ENCODE assay signal across 10 cellular contexts in the genomic region with DNA sequence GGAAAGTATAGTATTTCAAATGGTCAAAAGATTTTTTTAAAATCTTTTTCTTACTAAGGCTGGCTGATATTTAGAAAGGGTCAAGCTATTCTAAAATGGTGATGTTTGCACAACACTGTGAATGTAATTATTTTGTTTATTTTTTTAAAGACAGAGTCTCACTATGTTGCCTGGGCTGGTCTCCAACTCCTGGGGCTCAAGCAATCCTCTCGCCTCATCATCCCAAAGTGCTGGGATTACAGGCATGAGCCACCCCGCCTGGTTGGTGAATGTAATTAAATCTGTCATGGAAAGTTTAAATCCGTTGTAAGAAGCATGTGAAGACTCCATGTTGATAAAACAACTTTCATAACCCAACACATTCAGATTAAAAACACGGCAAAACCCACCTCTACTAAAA. TPM values are rescaled to one million over a fixed set of nuclear protein-coding genes. Genes with fewer than 3 reads are reported as not detected.
DNase-seq lines count a peak whose midpoint lies in the region; ATAC-seq and TF ChIP-seq lines count a peak whose summit lies in the region.
"Had no signal": no experiment of that assay in that cellular context is flagged by ENCODE, and none has a peak within 500 bp of the region (broad histone marks: within the 10 kb centered on the region; RNA-seq: fewer than 3 reads in every experiment).

No MANE protein-coding gene starts in this region.

- DNase-seq in H4 (ENCODE audit: low spot score) (peak; percentile 74), SJCRH30 (peak; percentile 35 to 61), fibroblast of the aortic adventitia (ENCODE audit: low read depth) (peak; percentile 53), testis (peak; percentile 56), aorta (no peak)
- DNase-seq: activated gamma-delta T cell, NCI-H774 had no signal

- H3K9me3 ChIP-seq in SJCRH30 (replicated peaks) (no peaks in the 10 kb centered on the region), testis (no peaks in the 10 kb centered on the region), aorta (ENCODE audit: control insufficient read depth, low read length) (no peaks in the 10 kb centered on the region)

- H3K4me1 ChIP-seq in SJCRH30 (peaks cover 15% of the 10 kb centered on the region), testis (peaks cover 27% of the 10 kb centered on the region), aorta (ENCODE audit: control insufficient read depth in 1 of 2, insufficient read depth in 2 of 2, low read length in 2 of 2) (no peaks in the 10 kb centered on the region)

- TF ChIP-seq CTCF in fibroblast of the aortic adventitia (IDR thresholded peaks at IDR 0.05; ENCODE audit: insufficient read depth, low read length) (no peak), testis (IDR thresholded peaks at IDR 0.05) (no peak)

- H3K27ac ChIP-seq in SJCRH30 (0 out of 2 replicates have a peak overlapping the region, but pooled peaks have one; percentile 97), testis (peak overlapping the region; percentile 39 to 93), aorta (ENCODE audit: low read depth in 1 of 2, low read length in 2 of 2) (no peak overlapping the region)
- H3K27ac ChIP-seq: KMS-11 had no signal

- H3K4me3 ChIP-seq in SJCRH30 (peak overlapping the region; percentile 96), fibroblast of the aortic adventitia (ENCODE audit: low read depth, low read length) (peak overlapping the region; percentile 79), testis (no peak overlapping the region), aorta (ENCODE audit: low read length in 2 of 2) (no peak overlapping the region)

- intact Hi-C loops in testis (cut with DNase I; ENCODE audit: low total_unique reads) (no loop called here), aorta (cut with DNase I) (loop anchor here (5.0 to 10.0 kb wide), 3 partner anchors 94 to 276 kb away; a partner anchor contains a TSS)

- H3K27me3 ChIP-seq in SJCRH30 = no peaks in the 10 kb centered on the region
- H3K27me3 ChIP-seq in testis = no peaks in the 10 kb centered on the region
- H3K27me3 ChIP-seq in aorta (ENCODE audit: control insufficient read depth in 1 of 2, insufficient read depth in 2 of 2, low read length in 1 of 2) = no peaks in the 10 kb centered on the region

- TF ChIP-seq POLR2A in testis (IDR thresholded peaks at IDR 0.05) = no peak

- WGBS in testis, 2 donors = 43 to 56% methylated on average over 4 of the region's 4 CpGs
- WGBS in aorta, 2 donors = 83 to 86% methylated on average over 4 of the region's 4 CpGs

- H3K36me3 ChIP-seq in SJCRH30 (peaks cover 16% of the 10 kb centered on the region), testis (ENCODE audit: low read depth, missing control alignments) (no peaks in the 10 kb centered on the region), aorta (ENCODE audit: control insufficient read depth in 1 of 2, insufficient read depth in 2 of 2, low read length in 1 of 2) (no peaks in the 10 kb centered on the region)

- ATAC-seq in GM21447 (IDR thresholded peaks at IDR 0.05; ENCODE audit: unreplicated experiment) (no peak), aorta (ENCODE audit: low FRiP score) (no peak), GM18517 (IDR thresholded peaks at IDR 0.05; ENCODE audit: unreplicated experiment) (no peak)

RNA-seq across cellular contexts. Expression of a gene that starts 2.6 kb away (rescaled TPM):
- 34.6 and 34.8 TPM in 2 replicates for total RNA-seq in H4 (2014; rRNA removed; shearing (Covaris generic))
- 58.2 and 62.7 TPM in 2 replicates for total RNA-seq in SJCRH30 (2014; rRNA removed; shearing (Covaris generic))
- total RNA-seq in fibroblast of the aortic adventitia (ENCODE audit: low replicate concordance) (21.5 and 28.4 TPM in 2 replicates), testis (10 to 100 TPM; 41.2 to 51.8 TPM), aorta (10 to 100 TPM; 17.0 to 21.1 TPM)
- polyA plus RNA-seq in testis (ENCODE audit: insufficient read depth, low read depth, low replicate concordance) (53.9 TPM), aorta (10 to 100 TPM in 1 of 2 donors, 1 to 10 TPM in 1; 8.8 to 16.3 TPM)

Comparison
In these comparisons a context has a peak if more than half of its experiments do, and no peak if none do; other contexts are left out.
1. DNase-seq: peak in H4 (single experiment), SJCRH30 (2 of 2), fibroblast of the aortic adventitia (single experiment) and testis (single experiment); none in aorta (0 of 2).
2. H3K27ac ChIP-seq: peak in SJCRH30 (single experiment) and testis (2 of 2); none in aorta (0 of 2).
3. H3K4me3 ChIP-seq: peak in SJCRH30 (single experiment) and fibroblast of the aortic adventitia (single experiment); none in testis (0 of 2) and aorta (0 of 2).